In the genomic region with DNA sequence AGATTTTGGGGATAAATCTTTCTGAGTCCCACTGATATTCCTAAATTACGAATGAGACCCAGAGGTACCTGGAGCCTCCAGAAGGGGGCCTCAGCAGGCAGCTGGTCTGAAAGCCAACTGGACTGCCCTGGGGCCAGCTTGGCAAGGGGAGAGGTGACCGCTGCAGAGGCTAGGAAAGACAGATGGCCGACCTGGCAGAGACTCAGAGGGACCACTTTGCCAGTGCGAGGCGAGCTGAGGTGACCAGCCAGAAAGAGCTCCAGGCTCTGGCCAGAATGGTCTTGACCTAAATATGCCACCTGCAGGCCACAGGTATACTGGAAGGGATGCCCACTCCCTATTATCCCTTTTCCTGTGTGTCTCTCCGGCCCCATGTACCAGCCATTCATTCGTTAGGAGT, we compare ENCODE assay signal across 13 cellular contexts.
DNase-seq lines count a peak whose midpoint lies in the region; ATAC-seq, FAIRE-seq and TF ChIP-seq lines count a peak whose summit lies in the region.
"Had no signal": no experiment of that assay in that cellular context is flagged by ENCODE, and none has a peak within 500 bp of the region (broad histone marks: within the 10 kb centered on the region; RNA-seq: fewer than 3 reads in every experiment).

No MANE protein-coding gene starts in this region.

- no peak overlapping the region for H3K4me3 ChIP-seq in breast epithelium
- H3K4me3 ChIP-seq in choroid plexus epithelial cell (ENCODE audit: low read depth, low read length), result no peak overlapping the region
- no peak overlapping the region for H3K4me3 ChIP-seq in upper lobe of right lung
- H3K4me3 ChIP-seq in sigmoid colon, result no peak overlapping the region
- H3K4me3 ChIP-seq: K562 had no signal

- CTCF ChIA-PET in MCF 10A (lab: Yijun Ruan, JAX), result interaction anchor here (0.6 to 2.6 kb wide), 12 partner anchors 26 to 377 kb away, joined by 3 to 10 read pairs (median 4); no protein-coding TSS in a partner anchor

- POLR2A ChIA-PET in MCF 10A (lab: Yijun Ruan, JAX), result no interaction called here

- H3K4me1 ChIP-seq in breast epithelium (no peaks in the 10 kb centered on the region), upper lobe of right lung (no peaks in the 10 kb centered on the region), sigmoid colon (no peaks in the 10 kb centered on the region)

- H3K36me3 ChIP-seq in breast epithelium (no peaks in the 10 kb centered on the region), upper lobe of right lung (no peaks in the 10 kb centered on the region), sigmoid colon (no peaks in the 10 kb centered on the region)
- H3K36me3 ChIP-seq: neutrophil had no signal

- DNase-seq in MCF 10A (ENCODE audit: unreplicated experiment), result peak; percentile 62
- no peak for DNase-seq in breast epithelium (ENCODE audit: low spot score in 2 of 2)
- peak; percentile 46 for DNase-seq in M059J (ENCODE audit: low read depth)
- no peak for DNase-seq in choroid plexus epithelial cell (ENCODE audit: low read depth)
- no peak for DNase-seq in upper lobe of right lung
- DNase-seq in sigmoid colon, result no peak
- DNase-seq in frontal cortex (ENCODE audit: low spot score in 2 of 2), result no peak
- DNase-seq in retina, result no peak
- DNase-seq: activated naive CD8-positive, alpha-beta T cell treated with anti-CD3 and anti-CD28 coated beads, Interleukin-2, amount 10 ng/mL, durations not matched to agents 7 days and 5 days had no signal

- H3K27ac ChIP-seq in breast epithelium, result no peak overlapping the region
- H3K27ac ChIP-seq in upper lobe of right lung, result no peak overlapping the region
- no peak overlapping the region for H3K27ac ChIP-seq in sigmoid colon
- H3K27ac ChIP-seq: neutrophil had no signal

- TF ChIP-seq CTCF in MCF 10A (IDR thresholded peaks at IDR 0.05; ENCODE audit: unreplicated experiment) (peak; percentile 76), breast epithelium (IDR thresholded peaks at IDR 0.05) (no peak), choroid plexus epithelial cell (conservative IDR thresholded peaks at IDR 0.05; ENCODE audit: low read depth, low read length) (peak; percentile 3), upper lobe of right lung (IDR thresholded peaks at IDR 0.05) (no peak), sigmoid colon (IDR thresholded peaks at IDR 0.05) (no peak)

- H3K36me3 Mint-ChIP-seq in MCF 10A (ENCODE audit: insufficient read depth, unreplicated experiment), result peaks cover 4% of the 10 kb centered on the region
- H3K36me3 Mint-ChIP-seq: activated naive CD8-positive, alpha-beta T cell treated with anti-CD3 and anti-CD28 coated beads, Interleukin-2, amount 10 ng/mL, durations not matched to agents 7 days and 5 days; CD4-positive, alpha-beta memory T cell had no signal

- peak; percentile 31 for ATAC-seq in upper lobe of right lung
- ATAC-seq: K562 had no signal

- WGBS in sigmoid colon, 2 donors, result 70 to 80% methylated on average over 7 of the region's 7 CpGs

- no peaks in the 10 kb centered on the region for H3K27me3 Mint-ChIP-seq in MCF 10A (ENCODE audit: insufficient read depth, unreplicated experiment)
- H3K27me3 Mint-ChIP-seq: activated naive CD8-positive, alpha-beta T cell treated with anti-CD3 and anti-CD28 coated beads, Interleukin-2, amount 10 ng/mL, durations not matched to agents 7 days and 5 days; CD4-positive, alpha-beta memory T cell had no signal

- no peak overlapping the region for H3K4me3 Mint-ChIP-seq in MCF 10A (ENCODE audit: unreplicated experiment)
- H3K4me3 Mint-ChIP-seq: activated naive CD8-positive, alpha-beta T cell treated with anti-CD3 and anti-CD28 coated beads, Interleukin-2, amount 10 ng/mL, durations not matched to agents 7 days and 5 days; CD4-positive, alpha-beta memory T cell; T-helper 2 cell treated with Interferon-gamma antibody and Interleukin-4, amounts not matched to agents 5 μg/mL and 100 μg/mL, for 36 hours had no signal

- H3K9me3 Mint-ChIP-seq in MCF 10A (ENCODE audit: unreplicated experiment), result no peaks in the 10 kb centered on the region
- H3K9me3 Mint-ChIP-seq: activated naive CD8-positive, alpha-beta T cell treated with anti-CD3 and anti-CD28 coated beads, Interleukin-2, amount 10 ng/mL, durations not matched to agents 7 days and 5 days; T-helper 2 cell treated with Interferon-gamma antibody and Interleukin-4, amounts not matched to agents 5 μg/mL and 100 μg/mL, for 36 hours had no signal

- intact Hi-C loops in MCF 10A (cut with micrococcal nuclease) (no loop called here), breast epithelium (cut with DNase I; ENCODE audit: low total_unique reads) (no loop called here), upper lobe of right lung (cut with DNase I) (no loop called here), sigmoid colon (cut with DNase I) (no loop called here)

- H3K4me1 Mint-ChIP-seq in MCF 10A (ENCODE audit: insufficient read depth, unreplicated experiment), result no peaks in the 10 kb centered on the region
- H3K4me1 Mint-ChIP-seq: activated naive CD8-positive, alpha-beta T cell treated with anti-CD3 and anti-CD28 coated beads, Interleukin-2, amount 10 ng/mL, durations not matched to agents 7 days and 5 days; CD4-positive, alpha-beta memory T cell had no signal

- no peaks in the 10 kb centered on the region for H3K9me3 ChIP-seq in breast epithelium
- H3K9me3 ChIP-seq in upper lobe of right lung, result no peaks in the 10 kb centered on the region
- no peaks in the 10 kb centered on the region for H3K9me3 ChIP-seq in sigmoid colon
- H3K9me3 ChIP-seq: neutrophil had no signal

- no TSS peak for BruUV-seq in MCF 10A (replicated peaks; lab: Mats Ljungman, UMichigan)

- TF ChIP-seq POLR2A in breast epithelium (IDR thresholded peaks at IDR 0.05) (no peak), sigmoid colon (IDR thresholded peaks at IDR 0.05) (no peak)

- H3K27me3 ChIP-seq in breast epithelium (no peaks in the 10 kb centered on the region), upper lobe of right lung (no peaks in the 10 kb centered on the region), sigmoid colon (no peaks in the 10 kb centered on the region)
- H3K27me3 ChIP-seq: neutrophil had no signal

- TF ChIP-seq EP300 in sigmoid colon (IDR thresholded peaks at IDR 0.05), result no peak

- FAIRE-seq in frontal cortex (lab: Jason Lieb, UNC), result no peak
- FAIRE-seq: K562 had no signal

- H3K27ac Mint-ChIP-seq in MCF 10A (ENCODE audit: low read depth, unreplicated experiment), result no peak overlapping the region
- H3K27ac Mint-ChIP-seq: activated naive CD8-positive, alpha-beta T cell treated with anti-CD3 and anti-CD28 coated beads, Interleukin-2, amount 10 ng/mL, durations not matched to agents 7 days and 5 days; CD4-positive, alpha-beta memory T cell; T-helper 2 cell treated with Interferon-gamma antibody and Interleukin-4, amounts not matched to agents 5 μg/mL and 100 μg/mL, for 36 hours had no signal

Comparison
In these comparisons a context has a peak if more than half of its experiments do, and no peak if none do; other contexts are left out.
1. DNase-seq: peak in MCF 10A (single experiment) and M059J (single experiment); none in breast epithelium (0 of 2), choroid plexus epithelial cell (single experiment), upper lobe of right lung (single experiment), sigmoid colon (single experiment), frontal cortex (0 of 2) and retina (single experiment).
2. CTCF ChIP-seq: peak in MCF 10A (single experiment) and choroid plexus epithelial cell (single experiment); none in breast epithelium (0 of 3), upper lobe of right lung (single experiment) and sigmoid colon (0 of 4).